Comparison of ENCODE assay signal across 8 cellular contexts in genomic region chr21:36917487-36918158, GRCh38. TPM values are rescaled to one million over a fixed set of nuclear protein-coding genes. Genes with fewer than 3 reads are reported as not detected.
A peak's percentile ranks its signal among the peaks of the same experiment; 100 is the strongest.
DNase-seq lines count a peak whose midpoint lies in the region; ATAC-seq and TF ChIP-seq lines count a peak whose summit lies in the region.

No MANE protein-coding gene starts in this region.

- no peak for TF ChIP-seq POLR2A in prostate gland (IDR thresholded peaks at IDR 0.05)

- in situ Hi-C loops in GM23248 (cut with MboI): no loop called here
- in situ Hi-C loops in SK-MEL-5 (cut with HindIII; ENCODE audit: low pct_unique_long_range_greater_than_20kb, low sequenced_read_pairs): no loop called here

- intact Hi-C loops in prostate gland (cut with DNase I): loop anchor here (5.0 kb wide), 1 partner anchor 165 kb away; no protein-coding TSS in a partner anchor

- TF ChIP-seq CTCF in foreskin keratinocyte (conservative IDR thresholded peaks at IDR 0.05) (peak; percentile 79), prostate gland (IDR thresholded peaks at IDR 0.05) (peak in 3 of 4 experiments; percentile 48 to 74 (median 62))

- H4K20me1 ChIP-seq in GM23248 (ENCODE audit: insufficient read depth): no peaks in the 10 kb centered on the region

- H3K9me3 ChIP-seq in GM23248 (ENCODE audit: low read depth): no peaks in the 10 kb centered on the region
- no peaks in the 10 kb centered on the region for H3K9me3 ChIP-seq in prostate gland

- H3F3A ChIP-seq in GM23248 (ENCODE audit: insufficient read depth): no peaks in the 10 kb centered on the region

- 89 to 90% methylated on average over 8 of the region's 8 CpGs for WGBS in GM23248 (ENCODE audit: low coverage in 1 of 2, low lambda C conversion rate in 2 of 2, missing lambda C conversion rate in 2 of 2), 2 experiments
- WGBS in prostate gland: 41% methylated on average over 8 of the region's 8 CpGs

- H3K27me3 ChIP-seq in GM23248 (replicated peaks; ENCODE audit: insufficient read depth) (no peaks in the 10 kb centered on the region), foreskin keratinocyte (no peaks in the 10 kb centered on the region), prostate gland (replicated peaks; ENCODE audit: insufficient read depth) (no peaks in the 10 kb centered on the region)

- no peak overlapping the region for H3K4me3 ChIP-seq in GM23248
- H3K4me3 ChIP-seq in prostate gland: no peak overlapping the region

- no peaks in the 10 kb centered on the region for H3K9me2 ChIP-seq in GM23248 (ENCODE audit: insufficient read depth)

- H3K4me2 ChIP-seq in GM23248 (ENCODE audit: unreplicated experiment): no peak overlapping the region

- H3K36me3 ChIP-seq in GM23248 (ENCODE audit: low read depth) (no peaks in the 10 kb centered on the region), prostate gland (no peaks in the 10 kb centered on the region)

- no peak overlapping the region for H2AFZ ChIP-seq in GM23248

- H3K4me1 ChIP-seq in GM23248 (ENCODE audit: insufficient read depth) (no peaks in the 10 kb centered on the region), foreskin keratinocyte (no peaks in the 10 kb centered on the region), prostate gland (replicated peaks) (peaks cover 10% of the 10 kb centered on the region)

- H3K79me2 ChIP-seq in GM23248 (ENCODE audit: insufficient read depth): no peaks in the 10 kb centered on the region; the same call in 1 of the 2 replicates

- ATAC-seq in foreskin keratinocyte (no peak), GM19395 (IDR thresholded peaks at IDR 0.05; ENCODE audit: unreplicated experiment) (no peak), GM19035 (IDR thresholded peaks at IDR 0.05; ENCODE audit: unreplicated experiment) (no peak)

- no peak overlapping the region for H3K27ac ChIP-seq in GM23248
- no peak overlapping the region for H3K27ac ChIP-seq in foreskin keratinocyte
- peak overlapping the region; percentile 26 to 48 for H3K27ac ChIP-seq in prostate gland

- DNase-seq in GM23248 (peak; percentile 58), SK-MEL-5 (ENCODE audit: low read depth, low spot score) (peak; percentile 58), foreskin keratinocyte (peak in 1 of 2 donors; percentile 50), prostate gland (ENCODE audit: low spot score) (peak; percentile 49), SKM-1 treated with dmso at 0.1 percent for 144 hours (lab: John Stamatoyannopoulos, UW; ENCODE audit: unreplicated experiment) (no peak)
- DNase-seq in activated CD4-positive, alpha-beta T cell treated with anti-CD3 and anti-CD28 coated beads, Interleukin-2, amount 50 U/mL, for 48 hours: no peak

- no peak overlapping the region for H3K9ac ChIP-seq in GM23248

RNA-seq across cellular contexts. Expression of gene HLCS, which starts 48.8 kb away (rescaled TPM):
- total RNA-seq in GM23248 (2014; rRNA removed; shearing (Covaris generic)): 33.4 and 42.5 TPM in 2 replicates
- 21.4 and 21.9 TPM in 2 replicates for polyA plus RNA-seq in GM23248 (2016; fragmentation: Nextera tagmentation; extraction: Ambion mirVana)
- 27.7 and 33.8 TPM in 2 replicates for total RNA-seq in SK-MEL-5 (2014; rRNA removed; shearing (Covaris generic))
- polyA plus RNA-seq in SK-MEL-5 (2015; cell fraction: cytosol; rRNA removed): 17.2 and 23.7 TPM in 2 replicates
- polyA plus RNA-seq in SK-MEL-5 (2015; cell fraction: nucleus; rRNA removed): 33.6 and 35.5 TPM in 2 replicates
- total RNA-seq in foreskin keratinocyte: 15.2 and 16.3 TPM in 2 replicates
- polyA plus RNA-seq in foreskin keratinocyte: 3.3 and 3.9 TPM in 2 replicates
- total RNA-seq in prostate gland: 10 to 100 TPM; 40.9 to 41.8 TPM

Comparison
In these comparisons a context has a peak if more than half of its experiments do, and no peak if none do; other contexts are left out.
1. DNase-seq: peak in GM23248 (single experiment), SK-MEL-5 (single experiment) and prostate gland (single experiment); none in activated CD4-positive, alpha-beta T cell treated with anti-CD3 and anti-CD28 coated beads, Interleukin-2, amount 50 U/mL, for 48 hours (0 of 2) and SKM-1 treated with dmso at 0.1 percent for 144 hours (single experiment).
2. H3K27ac ChIP-seq: peak in prostate gland (2 of 2); none in GM23248 (single experiment) and foreskin keratinocyte (single experiment).